15 cellular contexts compared by ENCODE assay signal in genomic region chr9:130311774-130312140, GRCh38. TPM values are rescaled to one million over a fixed set of nuclear protein-coding genes. Genes with fewer than 3 reads are reported as not detected.
"Had no signal": no experiment of that assay in that cellular context is flagged by ENCODE, and none has a peak within 500 bp of the region (broad histone marks: within the 10 kb centered on the region; RNA-seq: fewer than 3 reads in every experiment).

No MANE protein-coding gene starts in this region.

- H3K27me3 ChIP-seq: breast epithelium, pancreas, upper lobe of right lung had no signal

- DNase-seq: activated CD8-positive, alpha-beta memory T cell treated with anti-CD3 and anti-CD28 coated beads for 24 hours; activated CD8-positive, alpha-beta memory T cell treated with anti-CD3 and anti-CD28 coated beads, Interleukin-2, amount 50 U/mL, for 48 hours; activated effector memory CD4-positive, alpha-beta T cell treated with anti-CD3 and anti-CD28 coated beads, Interleukin-2, amount 50 U/mL, for 16 hours; activated T-cell treated with anti-CD3 and anti-CD28 coated beads, Interleukin-2, amount 50 U/mL, for 48 hours; effector CD4-positive, alpha-beta T cell; mesendoderm; naive thymus-derived CD8-positive, alpha-beta T cell; pancreas; stimulated activated naive CD4-positive, alpha-beta T cell; upper lobe of right lung had no signal

- H3K4me1 ChIP-seq: breast epithelium, pancreas, upper lobe of right lung had no signal

- ATAC-seq: activated CD4-positive, CD25-positive, alpha-beta regulatory T cell treated with anti-CD3 and anti-CD28 coated beads, Interleukin-2, amount 50 U/mL, for 24 hours; naive thymus-derived CD8-positive, alpha-beta T cell; pancreas; sciatic nerve; upper lobe of right lung had no signal

- H3K27ac ChIP-seq: breast epithelium, pancreas, upper lobe of right lung had no signal

- H3K4me3 ChIP-seq: breast epithelium, pancreas, upper lobe of right lung had no signal

- H3K36me3 ChIP-seq: breast epithelium, pancreas, upper lobe of right lung had no signal

RNA-seq across cellular contexts. Expression of gene HMCN2, which starts 46.2 kb away (rescaled TPM):
- total RNA-seq: kidney epithelial cell; naive thymus-derived CD8-positive, alpha-beta T cell; T-helper 1 cell treated with Interleukin-12 subunit alpha and Interleukin-12 subunit beta and Interleukin-4 antibody, amounts not matched to agents 30 ng/mL and 1 ng/mL, for 36 hours had no signal
